18 cellular contexts compared by ENCODE assay signal in genomic region chr14:87830443-87831096, GRCh38.
"Had no signal": no experiment of that assay in that cellular context is flagged by ENCODE, and none has a peak within 500 bp of the region (broad histone marks: within the 10 kb centered on the region; RNA-seq: fewer than 3 reads in every experiment).

No MANE protein-coding gene starts in this region.

- H3K27ac ChIP-seq: gastroesophageal sphincter, ovary, sigmoid colon, spleen, stomach, thoracic aorta had no signal

- DNase-seq: activated CD4-positive, alpha-beta T cell treated with anti-CD3 and anti-CD28 coated beads, Interleukin-2, amount 10 ng/mL, durations not matched to agents 7 days and 5 days; activated CD8-positive, alpha-beta memory T cell treated with anti-CD3 and anti-CD28 coated beads for 24 hours; activated naive CD4-positive, alpha-beta T cell; aorta; cerebellar nuclear complex; effector memory CD8-positive, alpha-beta T cell; kidney glomerular epithelial cell; ovary; sigmoid colon; spleen; stomach; SW 1271 had no signal

- H3K9me3 ChIP-seq: gastroesophageal sphincter, ovary, sigmoid colon, spleen, stomach, thoracic aorta had no signal

- ATAC-seq: effector memory CD8-positive, alpha-beta T cell; gastroesophageal sphincter had no signal

- H3K4me1 Mint-ChIP-seq: activated CD4-positive, alpha-beta T cell treated with anti-CD3 and anti-CD28 coated beads, Interleukin-2, amount 10 ng/mL, durations not matched to agents 7 days and 5 days had no signal

- H3K27me3 Mint-ChIP-seq: dendritic cell treated with granulocyte-macrophage colony-stimulating factor and Interleukin-4, amounts not matched to agents 40 ng/mL and 50 ng/mL, for 4 days had no signal

- H3K9me3 Mint-ChIP-seq: activated CD4-positive, alpha-beta T cell treated with anti-CD3 and anti-CD28 coated beads, Interleukin-2, amount 10 ng/mL, durations not matched to agents 7 days and 5 days; dendritic cell treated with granulocyte-macrophage colony-stimulating factor and Interleukin-4, amounts not matched to agents 40 ng/mL and 50 ng/mL, for 4 days; effector memory CD8-positive, alpha-beta T cell; T-helper 2 cell treated with Interferon-gamma antibody and Interleukin-4, amounts not matched to agents 5 μg/mL and 100 μg/mL, for 36 hours had no signal

- H3K27me3 ChIP-seq: gastroesophageal sphincter, ovary, sigmoid colon, stomach had no signal

- H3K4me1 ChIP-seq: gastroesophageal sphincter, sigmoid colon, spleen, stomach had no signal

- H3K4me3 Mint-ChIP-seq: activated CD4-positive, alpha-beta T cell treated with anti-CD3 and anti-CD28 coated beads, Interleukin-2, amount 10 ng/mL, durations not matched to agents 7 days and 5 days; dendritic cell treated with granulocyte-macrophage colony-stimulating factor and Interleukin-4, amounts not matched to agents 40 ng/mL and 50 ng/mL, for 4 days; effector memory CD8-positive, alpha-beta T cell; neural crest cell; T-helper 2 cell treated with Interferon-gamma antibody and Interleukin-4, amounts not matched to agents 5 μg/mL and 100 μg/mL, for 36 hours had no signal

- H3K36me3 ChIP-seq: gastroesophageal sphincter, ovary, sigmoid colon, spleen, stomach, thoracic aorta had no signal

- H3K4me3 ChIP-seq: gastroesophageal sphincter, lung, ovary, sigmoid colon, spleen, stomach, thoracic aorta had no signal

- H3K27ac Mint-ChIP-seq: activated CD4-positive, alpha-beta T cell treated with anti-CD3 and anti-CD28 coated beads, Interleukin-2, amount 10 ng/mL, durations not matched to agents 7 days and 5 days; dendritic cell treated with granulocyte-macrophage colony-stimulating factor and Interleukin-4, amounts not matched to agents 40 ng/mL and 50 ng/mL, for 4 days; effector memory CD8-positive, alpha-beta T cell; T-helper 2 cell treated with Interferon-gamma antibody and Interleukin-4, amounts not matched to agents 5 μg/mL and 100 μg/mL, for 36 hours had no signal
